ENCODE assay signal across 11 cellular contexts in genomic region chr1:205668951-205669340, GRCh38. TPM values are rescaled to one million over a fixed set of nuclear protein-coding genes. Genes with fewer than 3 reads are reported as not detected.
DNase-seq lines count a peak whose midpoint lies in the region; ATAC-seq and TF ChIP-seq lines count a peak whose summit lies in the region.
"Had no signal": no experiment of that assay in that cellular context is flagged by ENCODE, and none has a peak within 500 bp of the region (broad histone marks: within the 10 kb centered on the region; RNA-seq: fewer than 3 reads in every experiment).

No MANE protein-coding gene starts in this region.

- H3K27me3 Mint-ChIP-seq in GM23338 (ENCODE audit: insufficient read depth, low read depth, poor library complexity) = peaks cover 16% of the 10 kb centered on the region

- H3K4me1 Mint-ChIP-seq in GM23338 = peaks cover 72% of the 10 kb centered on the region
- H3K4me1 Mint-ChIP-seq: activated CD4-positive, alpha-beta T cell treated with anti-CD3 and anti-CD28 coated beads for 36 hours had no signal

- no peak overlapping the region for H3K27ac ChIP-seq in GM23338 (ENCODE audit: low read depth)
- peak overlapping the region in 2 of 4 donors; percentile 28 to 79 for H3K27ac ChIP-seq in Peyer's patch
- H3K27ac ChIP-seq in right lobe of liver = peak overlapping the region in 2 of 3 donors; percentile 6 to 77

- WGBS in right lobe of liver (ENCODE audit: insufficient coverage, low coverage, low lambda C conversion rate, missing lambda C conversion rate) = 30% methylated on average over 4 of the region's 5 CpGs

- 0 out of 3 replicates have a peak, but pooled peaks have one; percentile 2 for ATAC-seq in GM23338
- ATAC-seq in right lobe of liver = peak in 3 of 4 donors; percentile 6 to 48 (median 23)
- no peak for ATAC-seq in GM18505 (IDR thresholded peaks at IDR 0.05; ENCODE audit: unreplicated experiment)
- no peak for ATAC-seq in HG03025 (IDR thresholded peaks at IDR 0.05; ENCODE audit: low FRiP score, unreplicated experiment)
- ATAC-seq: activated CD4-positive, alpha-beta T cell treated with anti-CD3 and anti-CD28 coated beads for 36 hours had no signal

- H3K36me3 ChIP-seq in GM23338 (ENCODE audit: insufficient read depth) (no peaks in the 10 kb centered on the region), Peyer's patch (no peaks in the 10 kb centered on the region), right lobe of liver (peaks cover 0 to under 1% (median 0%) of the 10 kb centered on the region in 4 donors)

- H3F3A ChIP-seq in GM23338 (replicated peaks; ENCODE audit: low read depth) = 0 out of 2 replicates have a peak, but pooled peaks cover 5% of the 10 kb centered on the region

- H3K4me1 ChIP-seq in GM23338 (ENCODE audit: insufficient read depth) (peaks cover 56% of the 10 kb centered on the region), Peyer's patch (peaks cover 0 to 68% (median 33%) of the 10 kb centered on the region in 4 donors), right lobe of liver (peaks cover 0 to 85% (median 39%) of the 10 kb centered on the region in 4 donors)

- H3K4me3 ChIP-seq in GM23338 (no peak overlapping the region), Peyer's patch (no peak overlapping the region), right lobe of liver (peak overlapping the region in 1 of 3 donors; percentile 79)

- peak overlapping the region; percentile 84; the same call in 1 of the 2 replicates for H3K27ac Mint-ChIP-seq in GM23338
- H3K27ac Mint-ChIP-seq: activated CD4-positive, alpha-beta T cell treated with anti-CD3 and anti-CD28 coated beads for 36 hours had no signal

- no peak overlapping the region; the same call in 2 of the 3 replicates for H3K4me3 Mint-ChIP-seq in GM23338
- H3K4me3 Mint-ChIP-seq: activated CD4-positive, alpha-beta T cell treated with anti-CD3 and anti-CD28 coated beads for 36 hours had no signal

- intact Hi-C loops in right lobe of liver (cut with DNase I) = loop anchor here in 1 of 2 donors (10.0 kb wide), 2 partner anchors 46 to 316 kb away; no protein-coding TSS in a partner anchor

- no peaks in the 10 kb centered on the region for H3K9me2 ChIP-seq in GM23338 (ENCODE audit: insufficient read depth)

- no peaks in the 10 kb centered on the region for H3K36me3 Mint-ChIP-seq in GM23338 (ENCODE audit: low read depth)

- H3K4me2 ChIP-seq in GM23338 = peak overlapping the region; percentile 78

- H3K9me3 Mint-ChIP-seq in GM23338 = no peaks in the 10 kb centered on the region

- DNase-seq in Daoy (ENCODE audit: low read depth) = peak; percentile 19
- no peak for DNase-seq in GM23338 (ENCODE audit: low spot score)
- peak in 2 of 3 donors; percentile 41 to 54 for DNase-seq in Peyer's patch
- peak; percentile 40 to 80 (median 66) for DNase-seq in right lobe of liver
- no peak for DNase-seq in dedifferentiated amniotic fluid mesenchymal stem cell (ENCODE audit: extremely low spot score)
- no peak for DNase-seq in NCI-H524 (lab: John Stamatoyannopoulos, UW)
- DNase-seq: activated CD4-positive, alpha-beta T cell treated with anti-CD3 and anti-CD28 coated beads for 36 hours; COR-L47; NCI-H187 treated with DMSO at 0.1 percent for 48 hours had no signal

- TF ChIP-seq POLR2A in Peyer's patch (IDR thresholded peaks at IDR 0.05) (no peak), right lobe of liver (IDR thresholded peaks at IDR 0.05) (no peak), GM18505 (IDR thresholded peaks at IDR 0.05; ENCODE audit: borderline replicate concordance, extremely low read depth, insufficient read depth, insufficient read length) (no peak)

- 0 out of 4 replicates have a peak, but pooled peaks of 1 of the 2 experiments have one; percentile 12 for TF ChIP-seq CTCF in GM23338 (conservative IDR thresholded peaks at IDR 0.05; ENCODE audit: low read depth in 2 of 2)
- no peak for TF ChIP-seq CTCF in Peyer's patch (IDR thresholded peaks at IDR 0.05)
- peak in 2 of 4 donors; percentile 17 to 33 for TF ChIP-seq CTCF in right lobe of liver (IDR thresholded peaks at IDR 0.05)

- no peak overlapping the region for H2AFZ ChIP-seq in GM23338

- peaks cover 30% of the 10 kb centered on the region for H3K79me2 ChIP-seq in GM23338 (replicated peaks; ENCODE audit: insufficient read depth)

- no peaks in the 10 kb centered on the region for H3K9me3 ChIP-seq in Peyer's patch
- no peaks in the 10 kb centered on the region for H3K9me3 ChIP-seq in right lobe of liver

- H4K20me1 ChIP-seq in GM23338 (replicated peaks; ENCODE audit: insufficient read depth) = no peaks in the 10 kb centered on the region; the same call in 1 of the 2 replicates

- H3K27me3 ChIP-seq in GM23338 (ENCODE audit: insufficient read depth) = no peaks in the 10 kb centered on the region
- no peaks in the 10 kb centered on the region for H3K27me3 ChIP-seq in Peyer's patch
- H3K27me3 ChIP-seq in right lobe of liver = no peaks in the 10 kb centered on the region

TF ChIP-seq in GM23338, 12 proteins besides CTCF, POLR2A, EP300 and RAD21:
- TF ChIP-seq POLR2AphosphoS5 (IDR thresholded peaks at IDR 0.05; ENCODE audit: low read depth) = no peak
- TF ChIP-seq EZH2phosphoT487 (IDR thresholded peaks at IDR 0.05; ENCODE audit: unreplicated experiment) = no peak
- TF ChIP-seq STAT1 (IDR thresholded peaks at IDR 0.05; ENCODE audit: unreplicated experiment) = no peak

RNA-seq across cellular contexts. Expression of gene SLC45A3, which starts 11.4 kb away (rescaled TPM):
- 10.5 and 11.8 TPM in 2 replicates for total RNA-seq in Daoy (2014; rRNA removed; shearing (Covaris generic))
- total RNA-seq in GM23338 (2014; rRNA removed; shearing (Covaris generic)) = 14.4 and 16.0 TPM in 2 replicates
- polyA plus RNA-seq in GM23338 (2016; fragmentation: Nextera tagmentation; extraction: Ambion mirVana) = 4.6 and 4.7 TPM in 2 replicates
- total RNA-seq in Peyer's patch (10 to 100 TPM in 2 of 4 donors, 1 to 10 TPM in 2; 7.4 to 16.0 (median 11.2) TPM), right lobe of liver (10 to 100 TPM in 2 of 6 experiments, 1 to 10 TPM in 4; 6.9 to 27.0 (median 7.9) TPM)

RNA-seq across cellular contexts. Expression of gene ELK4, which starts 37.1 kb away (rescaled TPM):
- 13.0 and 17.1 TPM in 2 replicates for total RNA-seq in Daoy (2014; rRNA removed; shearing (Covaris generic))
- total RNA-seq in GM23338 (2014; rRNA removed; shearing (Covaris generic)) = 19.1 and 19.7 TPM in 2 replicates
- 5.1 and 5.2 TPM in 2 replicates for polyA plus RNA-seq in GM23338 (2016; fragmentation: Nextera tagmentation; extraction: Ambion mirVana)
- 10 to 100 TPM; 16.6 to 66.8 (median 23.7) TPM for total RNA-seq in Peyer's patch
- total RNA-seq in right lobe of liver = 10 to 100 TPM; 15.1 to 39.2 (median 26.9) TPM

Comparison
In these comparisons a context has a peak if more than half of its experiments do, and no peak if none do; other contexts are left out.
1. DNase-seq: peak in Daoy (single experiment), Peyer's patch (2 of 3) and right lobe of liver (3 of 3); none in GM23338 (single experiment), dedifferentiated amniotic fluid mesenchymal stem cell (single experiment) and NCI-H524 (0 of 2).
2. ATAC-seq: peak in GM23338 (single experiment) and right lobe of liver (3 of 4); none in GM18505 (single experiment) and HG03025 (single experiment).